32 cellular contexts compared by ENCODE assay signal in genomic region chr9:134297082-134297415, GRCh38.
"Had no signal": no experiment of that assay in that cellular context is flagged by ENCODE, and none has a peak within 500 bp of the region (broad histone marks: within the 10 kb centered on the region; RNA-seq: fewer than 3 reads in every experiment).

No MANE protein-coding gene starts in this region.

- H3K4me3 ChIP-seq: ascending aorta, cardiac muscle cell, Peyer's patch had no signal

- H3K27me3 ChIP-seq: ascending aorta, cardiac muscle cell, Peyer's patch had no signal

- H3K27ac ChIP-seq: ascending aorta, cardiac muscle cell, KMS-11, Peyer's patch had no signal

- H3K9ac ChIP-seq: KMS-11 had no signal

- H3K9me3 ChIP-seq: ascending aorta, Peyer's patch had no signal

- H3K36me3 ChIP-seq: ascending aorta, cardiac muscle cell, Peyer's patch had no signal

- ATAC-seq: activated CD4-positive, alpha-beta T cell treated with anti-CD3 and anti-CD28 coated beads for 36 hours; activated CD4-positive, CD25-positive, alpha-beta regulatory T cell treated with anti-CD3 and anti-CD28 coated beads, Interleukin-2, amount 50 U/mL, for 24 hours; activated T-cell treated with anti-CD3 and anti-CD28 coated beads, Interleukin-2, amount 50 U/mL, for 4 hours; PC-3 had no signal

- DNase-seq: activated CD4-positive, alpha-beta memory T cell treated with anti-CD3 and anti-CD28 coated beads for 36 hours; activated CD4-positive, alpha-beta T cell treated with anti-CD3 and anti-CD28 coated beads for 36 hours; activated CD4-positive, alpha-beta T cell treated with anti-CD3 and anti-CD28 coated beads, Interleukin-2, amount 10 ng/mL, durations not matched to agents 7 days and 5 days; activated CD8-positive, alpha-beta memory T cell treated with anti-CD3 and anti-CD28 coated beads, Interleukin-2, amount 50 U/mL, for 4 hours; activated effector memory CD4-positive, alpha-beta T cell treated with Interleukin-2 at 50 U/mL for 16 hours; activated naive CD4-positive, alpha-beta T cell treated with anti-CD3 and anti-CD28 coated beads, Interleukin-2, amount 10 ng/mL, durations not matched to agents 7 days and 5 days; activated naive CD8-positive, alpha-beta T cell treated with anti-CD3 and anti-CD28 coated beads for 36 hours; activated T-cell treated with anti-CD3 and anti-CD28 coated beads for 4 hours; activated T-cell treated with anti-CD3 and anti-CD28 coated beads, Interleukin-2, amount 50 U/mL, for 4 hours; amniotic stem cell; MM.1S; MV-4-11; NCI-H1092 treated with DMSO at 0.1 percent for 48 hours; NCI-H1417; NCI-H146; NCI-H187; NCI-H2029 treated with DMSO at 0.1 percent for 48 hours; NCI-H2107; NCI-H2171; NCI-H510A; NCI-H526; NCI-H748 treated with DMSO at 0.1 percent for 48 hours; NK-92 treated with Interleukin-12 subunit alpha and Interleukin-12 subunit beta, amount 100 ng/mL, for 24 hours; PC-3; Peyer's patch; RPMI8226; SW 1271; T1000 had no signal
